14 cellular contexts compared by ENCODE assay signal in genomic region chr2:2926858-2927175, GRCh38.
DNase-seq lines count a peak whose midpoint lies in the region; ATAC-seq, FAIRE-seq and TF ChIP-seq lines count a peak whose summit lies in the region.
"Had no signal": no experiment of that assay in that cellular context is flagged by ENCODE, and none has a peak within 500 bp of the region (broad histone marks: within the 10 kb centered on the region; RNA-seq: fewer than 3 reads in every experiment).

No MANE protein-coding gene starts in this region.

- TF ChIP-seq POLR2A in stomach (IDR thresholded peaks at IDR 0.05), result no peak
- TF ChIP-seq POLR2A in body of pancreas (IDR thresholded peaks at IDR 0.05), result no peak

- H3K27me3 ChIP-seq in stomach (no peaks in the 10 kb centered on the region), body of pancreas (no peaks in the 10 kb centered on the region)
- H3K27me3 ChIP-seq: foreskin keratinocyte had no signal

- H3K36me3 ChIP-seq in stomach, result no peaks in the 10 kb centered on the region
- H3K36me3 ChIP-seq in body of pancreas (replicated peaks in 1 of 2; ENCODE audit: insufficient read depth in 1 of 2, low read depth in 2 of 2), result no peaks in the 10 kb centered on the region

- peaks cover 0 to 16% (median 11%) of the 10 kb centered on the region in 4 donors for H3K9me3 ChIP-seq in stomach
- H3K9me3 ChIP-seq in body of pancreas, result no peaks in the 10 kb centered on the region

- 62 to 84% (median 68%) methylated on average over 4 of the region's 4 CpGs for WGBS in stomach, 5 donors
- 66 to 67% methylated on average over 4 of the region's 4 CpGs for WGBS in body of pancreas, 2 donors

- peak; percentile 34 for ATAC-seq in GM19468 (IDR thresholded peaks at IDR 0.05; ENCODE audit: extremely low read depth, unreplicated experiment)
- ATAC-seq in HG02852 (IDR thresholded peaks at IDR 0.05; ENCODE audit: unreplicated experiment), result peak; percentile 48
- peak; percentile 50 for ATAC-seq in HG03432 (IDR thresholded peaks at IDR 0.05; ENCODE audit: unreplicated experiment)
- no peak for ATAC-seq in body of pancreas
- ATAC-seq: foreskin keratinocyte had no signal

- H3K4me3 ChIP-seq in stomach (no peak overlapping the region), body of pancreas (no peak overlapping the region)

- TF ChIP-seq EP300 in stomach (IDR thresholded peaks at IDR 0.05), result no peak

- no peaks in the 10 kb centered on the region for H3K4me1 Mint-ChIP-seq in activated CD4-positive, alpha-beta T cell treated with anti-CD3 and anti-CD28 coated beads, Interleukin-2, amount 10 ng/mL, durations not matched to agents 24 days and 14 days

- intact Hi-C loops in stomach (cut with DNase I; ENCODE audit: low total_unique reads), result no loop called here
- intact Hi-C loops in activated CD4-positive, alpha-beta T cell treated with anti-CD3 and anti-CD28 coated beads, Interleukin-2, amount 10 ng/mL, durations not matched to agents 24 days and 14 days (cut with micrococcal nuclease), result no loop called here
- intact Hi-C loops in body of pancreas (cut with DNase I), result no loop called here

- H3K4me3 Mint-ChIP-seq in activated CD4-positive, alpha-beta T cell treated with anti-CD3 and anti-CD28 coated beads, Interleukin-2, amount 10 ng/mL, durations not matched to agents 24 days and 14 days, result no peak overlapping the region

- no peak for TF ChIP-seq CTCF in stomach (IDR thresholded peaks at IDR 0.05)
- TF ChIP-seq CTCF in body of pancreas (IDR thresholded peaks at IDR 0.05), result no peak

- no peak overlapping the region for H3K27ac Mint-ChIP-seq in activated CD4-positive, alpha-beta T cell treated with anti-CD3 and anti-CD28 coated beads, Interleukin-2, amount 10 ng/mL, durations not matched to agents 24 days and 14 days

- no peaks in the 10 kb centered on the region for H3K9me3 Mint-ChIP-seq in activated CD4-positive, alpha-beta T cell treated with anti-CD3 and anti-CD28 coated beads, Interleukin-2, amount 10 ng/mL, durations not matched to agents 24 days and 14 days

- DNase-seq in GM18507 (ENCODE audit: extremely low spot score, insufficient read length, low read depth) (no peak), stomach (no peak), body of pancreas (no peak), H4 (ENCODE audit: low spot score) (no peak)
- DNase-seq in activated CD4-positive, alpha-beta T cell treated with anti-CD3 and anti-CD28 coated beads, Interleukin-2, amount 10 ng/mL, durations not matched to agents 24 days and 14 days, result no peak
- DNase-seq: activated CD4-positive, alpha-beta T cell treated with anti-CD3 and anti-CD28 coated beads for 48 hours; effector CD4-positive, alpha-beta T cell; foreskin keratinocyte; MM.1S; stimulated activated CD4-positive, alpha-beta T cell treated with anti-CD3 and anti-CD28 coated beads, Interleukin-2, amount 100 ng/mL, for 24 hours; stimulated activated naive CD4-positive, alpha-beta T cell treated with Interleukin-2 at 50 U/mL for 16 hours had no signal

- H3K27me3 Mint-ChIP-seq in activated CD4-positive, alpha-beta T cell treated with anti-CD3 and anti-CD28 coated beads, Interleukin-2, amount 10 ng/mL, durations not matched to agents 24 days and 14 days, result peaks cover 2% of the 10 kb centered on the region

- no peaks in the 10 kb centered on the region for H3K4me1 ChIP-seq in stomach
- H3K4me1 ChIP-seq in body of pancreas, result no peaks in the 10 kb centered on the region
- H3K4me1 ChIP-seq: foreskin keratinocyte had no signal

- H3K27ac ChIP-seq in stomach, result no peak overlapping the region
- no peak overlapping the region for H3K27ac ChIP-seq in body of pancreas
- H3K27ac ChIP-seq: foreskin keratinocyte had no signal

- H3K36me3 Mint-ChIP-seq in activated CD4-positive, alpha-beta T cell treated with anti-CD3 and anti-CD28 coated beads, Interleukin-2, amount 10 ng/mL, durations not matched to agents 24 days and 14 days (ENCODE audit: low read depth), result no peaks in the 10 kb centered on the region

- FAIRE-seq in GM18507 (lab: Jason Lieb, UNC), result peak; percentile 71
